ENCODE assay signal across 25 cellular contexts in genomic region chr22:17869285-17870096, GRCh38.
DNase-seq lines count a peak whose midpoint lies in the region; ATAC-seq and TF ChIP-seq lines count a peak whose summit lies in the region.
"Had no signal": no experiment of that assay in that cellular context is flagged by ENCODE, and none has a peak within 500 bp of the region (broad histone marks: within the 10 kb centered on the region; RNA-seq: fewer than 3 reads in every experiment).

No MANE protein-coding gene starts in this region.

- H3K4me3 ChIP-seq in esophagus squamous epithelium (no peak overlapping the region), psoas muscle (no peak overlapping the region), vagina (no peak overlapping the region)
- H3K4me3 ChIP-seq: A549, pancreas, right lobe of liver, stomach had no signal

- no peak overlapping the region for H3K27ac Mint-ChIP-seq in activated CD4-positive, alpha-beta T cell treated with anti-CD3 and anti-CD28 coated beads for 36 hours
- H3K27ac Mint-ChIP-seq: activated CD4-positive, alpha-beta memory T cell treated with anti-CD3 and anti-CD28 coated beads for 36 hours; B cell; natural killer cell had no signal

- 54 to 66% methylated on average over 6 to 9 of the region's 9 CpGs for WGBS in esophagus squamous epithelium, 2 donors
- WGBS in psoas muscle, 3 donors: 46 to 74% (median 50%) methylated on average over 9 of the region's 9 CpGs

- CTCF ChIA-PET in activated CD4-positive, alpha-beta T cell treated with anti-CD3 and anti-CD28 coated beads for 36 hours (lab: Charles Lee): interaction anchor here (0.6 to 0.8 kb wide), 3 partner anchors 31 to 85 kb away, joined by 3 read pairs; no protein-coding TSS in a partner anchor

- TF ChIP-seq POLR2A in esophagus squamous epithelium (IDR thresholded peaks at IDR 0.05) (no peak), vagina (IDR thresholded peaks at IDR 0.05) (no peak)

- ATAC-seq in left ventricle myocardium superior (no peak), left cardiac atrium (no peak), psoas muscle (peak in 2 of 4 donors; percentile 19 to 42), foreskin keratinocyte (no peak)
- ATAC-seq in activated CD4-positive, alpha-beta T cell treated with anti-CD3 and anti-CD28 coated beads for 36 hours: no peak
- ATAC-seq: A549, natural killer cell, pancreas, right lobe of liver had no signal

- H3K27ac ChIP-seq in esophagus squamous epithelium: peak overlapping the region; percentile 25 to 48 (median 37)
- H3K27ac ChIP-seq in psoas muscle: peak overlapping the region; percentile 56
- H3K27ac ChIP-seq in vagina: peak overlapping the region; percentile 36
- H3K27ac ChIP-seq in foreskin keratinocyte: no peak overlapping the region
- H3K27ac ChIP-seq: A549, pancreas, right lobe of liver had no signal

- H3K27me3 ChIP-seq in esophagus squamous epithelium: no peaks in the 10 kb centered on the region
- H3K27me3 ChIP-seq in psoas muscle (ENCODE audit: insufficient read depth in 3 of 3, low read length in 2 of 3): no peaks in the 10 kb centered on the region
- H3K27me3 ChIP-seq in vagina: no peaks in the 10 kb centered on the region
- no peaks in the 10 kb centered on the region for H3K27me3 ChIP-seq in foreskin keratinocyte
- H3K27me3 ChIP-seq: pancreas, right lobe of liver, stomach had no signal

- POLR2A ChIA-PET in activated CD4-positive, alpha-beta T cell treated with anti-CD3 and anti-CD28 coated beads for 36 hours (lab: Charles Lee): no interaction called here

- H3K36me3 ChIP-seq in esophagus squamous epithelium: peaks cover 9 to 89% (median 28%) of the 10 kb centered on the region in 3 donors
- peaks cover 5 to 71% of the 10 kb centered on the region in 2 donors for H3K36me3 ChIP-seq in psoas muscle (ENCODE audit: insufficient read depth in 1 of 2, low read depth in 1 of 2)
- H3K36me3 ChIP-seq in vagina: peaks cover 0 to 33% of the 10 kb centered on the region in 2 donors

- TF ChIP-seq CTCF in esophagus squamous epithelium (IDR thresholded peaks at IDR 0.05): no peak
- TF ChIP-seq CTCF in psoas muscle (IDR thresholded peaks at IDR 0.05): no peak
- TF ChIP-seq CTCF in vagina (IDR thresholded peaks at IDR 0.05): no peak
- no peak for TF ChIP-seq CTCF in foreskin keratinocyte (conservative IDR thresholded peaks at IDR 0.05)

- peaks cover 3% of the 10 kb centered on the region for H3K36me3 Mint-ChIP-seq in activated CD4-positive, alpha-beta T cell treated with anti-CD3 and anti-CD28 coated beads for 36 hours (ENCODE audit: low read depth)
- H3K36me3 Mint-ChIP-seq: natural killer cell had no signal

- H3K4me3 Mint-ChIP-seq in activated CD4-positive, alpha-beta T cell treated with anti-CD3 and anti-CD28 coated beads for 36 hours: no peak overlapping the region
- H3K4me3 Mint-ChIP-seq: activated B cell treated with CpG ODN at 0.5 μM for 24 hours; activated CD4-positive, alpha-beta memory T cell treated with anti-CD3 and anti-CD28 coated beads for 36 hours; B cell; brain; natural killer cell had no signal

- H3K9me3 Mint-ChIP-seq in activated CD4-positive, alpha-beta T cell treated with anti-CD3 and anti-CD28 coated beads for 36 hours (ENCODE audit: low read depth): no peaks in the 10 kb centered on the region
- H3K9me3 Mint-ChIP-seq: activated B cell treated with CpG ODN at 0.5 μM for 24 hours; activated CD4-positive, alpha-beta memory T cell treated with anti-CD3 and anti-CD28 coated beads for 36 hours; brain; natural killer cell had no signal

- peaks cover 0 to 30% (median 6%) of the 10 kb centered on the region in 3 donors for H3K4me1 ChIP-seq in esophagus squamous epithelium
- peaks cover 18% of the 10 kb centered on the region for H3K4me1 ChIP-seq in psoas muscle
- H3K4me1 ChIP-seq in vagina: peaks cover 17% of the 10 kb centered on the region
- H3K4me1 ChIP-seq in foreskin keratinocyte: peaks cover 3% of the 10 kb centered on the region
- H3K4me1 ChIP-seq: A549, pancreas, right lobe of liver had no signal

- H3K27me3 Mint-ChIP-seq in activated CD4-positive, alpha-beta T cell treated with anti-CD3 and anti-CD28 coated beads for 36 hours: no peaks in the 10 kb centered on the region
- H3K27me3 Mint-ChIP-seq: activated B cell treated with CpG ODN at 0.5 μM for 24 hours; activated CD4-positive, alpha-beta memory T cell treated with anti-CD3 and anti-CD28 coated beads for 36 hours; B cell; brain had no signal

- no peaks in the 10 kb centered on the region for H3K4me1 Mint-ChIP-seq in activated CD4-positive, alpha-beta T cell treated with anti-CD3 and anti-CD28 coated beads for 36 hours
- H3K4me1 Mint-ChIP-seq: activated B cell treated with CpG ODN at 0.5 μM for 24 hours, B cell had no signal

- intact Hi-C loops in left ventricle myocardium superior (cut with micrococcal nuclease): no loop called here
- intact Hi-C loops in left cardiac atrium (cut with DNase I): loop anchor here in 1 of 2 donors (5.0 kb wide), 1 partner anchor 37 kb away; no protein-coding TSS in a partner anchor
- intact Hi-C loops in esophagus squamous epithelium (cut with DNase I): loop anchor here (10.0 kb wide), 1 partner anchor 55 kb away; no protein-coding TSS in a partner anchor
- intact Hi-C loops in psoas muscle (cut with DNase I): no loop called here
- intact Hi-C loops in vagina (cut with DNase I): no loop called here
- intact Hi-C loops in activated CD4-positive, alpha-beta T cell treated with anti-CD3 and anti-CD28 coated beads for 36 hours (cut with DNase I, micrococcal nuclease): no loop called here

- H3K9me3 ChIP-seq in esophagus squamous epithelium (no peaks in the 10 kb centered on the region), psoas muscle (no peaks in the 10 kb centered on the region), vagina (no peaks in the 10 kb centered on the region)
- H3K9me3 ChIP-seq: A549, pancreas, right lobe of liver, stomach had no signal

- DNase-seq in left ventricle myocardium superior: peak; percentile 9
- DNase-seq in left cardiac atrium: no peak
- DNase-seq in esophagus squamous epithelium (lab: John Stamatoyannopoulos, UW): no peak
- DNase-seq in psoas muscle: no peak
- DNase-seq in vagina (ENCODE audit: extremely low spot score in 2 of 2): no peak
- DNase-seq in activated CD4-positive, alpha-beta T cell treated with anti-CD3 and anti-CD28 coated beads for 36 hours: no peak
- DNase-seq in NCI-H2081 treated with DMSO at 0.1 percent for 48 hours (lab: John Stamatoyannopoulos, UW): no peak
- no peak for DNase-seq in foreskin keratinocyte
- DNase-seq: activated B cell treated with CpG ODN at 0.5 μM for 24 hours; activated CD4-positive, alpha-beta memory T cell treated with anti-CD3 and anti-CD28 coated beads for 36 hours; activated gamma-delta T cell; IMR-90; natural killer cell; NCI-H1105; NCI-H2029 treated with DMSO at 0.1 percent for 48 hours; NCI-H345; NCI-H82; OCI-M1; pancreas; right lobe of liver; stomach; T-helper 9 cell had no signal
